Comparison of ENCODE assay signal across 8 cellular contexts in the genomic region with DNA sequence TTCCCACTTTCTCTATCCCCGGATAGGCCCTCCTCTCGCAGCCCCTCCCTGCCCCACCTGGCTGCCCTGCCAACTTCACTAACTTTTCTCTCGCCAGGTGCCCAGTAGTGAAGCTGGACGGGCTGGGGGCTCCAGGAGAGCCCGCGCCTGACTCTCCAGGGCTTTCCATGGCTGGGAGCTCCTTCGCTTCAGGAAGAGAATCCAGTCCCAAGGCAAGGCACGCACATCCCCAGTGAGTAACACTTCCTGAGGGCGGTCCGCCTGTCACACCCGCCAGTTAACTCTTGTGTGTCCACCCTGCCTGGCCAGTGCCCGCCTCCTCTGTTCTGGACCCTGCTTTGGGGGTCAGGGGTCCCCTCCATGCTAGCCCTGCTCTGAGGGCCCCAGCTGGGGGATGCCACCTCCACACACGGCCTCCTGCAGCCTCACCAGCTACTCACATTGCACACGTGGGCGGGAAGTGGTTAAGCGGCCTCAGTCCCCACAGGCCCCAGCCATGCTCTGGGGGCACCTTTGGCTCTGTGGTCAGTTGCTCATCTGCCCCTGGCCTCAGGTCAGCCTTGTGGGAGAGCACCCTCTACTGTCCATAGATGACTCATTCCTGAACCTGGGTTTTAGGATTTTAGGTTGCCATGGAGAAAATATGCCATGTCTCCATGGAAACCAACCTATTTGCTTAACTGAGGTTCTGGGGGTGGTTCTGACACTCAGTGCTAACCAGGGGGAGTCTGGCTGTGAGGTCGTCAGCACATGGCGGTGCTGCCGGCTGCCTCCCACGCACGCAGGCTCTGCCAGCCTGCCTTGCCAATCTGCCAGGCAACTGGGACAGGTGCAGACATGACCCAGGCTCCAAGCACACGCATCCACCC. TPM values are rescaled to one million over a fixed set of nuclear protein-coding genes. Genes with fewer than 3 reads are reported as not detected.
DNase-seq lines count a peak whose midpoint lies in the region; ATAC-seq and TF ChIP-seq lines count a peak whose summit lies in the region.

A gene with protein sequence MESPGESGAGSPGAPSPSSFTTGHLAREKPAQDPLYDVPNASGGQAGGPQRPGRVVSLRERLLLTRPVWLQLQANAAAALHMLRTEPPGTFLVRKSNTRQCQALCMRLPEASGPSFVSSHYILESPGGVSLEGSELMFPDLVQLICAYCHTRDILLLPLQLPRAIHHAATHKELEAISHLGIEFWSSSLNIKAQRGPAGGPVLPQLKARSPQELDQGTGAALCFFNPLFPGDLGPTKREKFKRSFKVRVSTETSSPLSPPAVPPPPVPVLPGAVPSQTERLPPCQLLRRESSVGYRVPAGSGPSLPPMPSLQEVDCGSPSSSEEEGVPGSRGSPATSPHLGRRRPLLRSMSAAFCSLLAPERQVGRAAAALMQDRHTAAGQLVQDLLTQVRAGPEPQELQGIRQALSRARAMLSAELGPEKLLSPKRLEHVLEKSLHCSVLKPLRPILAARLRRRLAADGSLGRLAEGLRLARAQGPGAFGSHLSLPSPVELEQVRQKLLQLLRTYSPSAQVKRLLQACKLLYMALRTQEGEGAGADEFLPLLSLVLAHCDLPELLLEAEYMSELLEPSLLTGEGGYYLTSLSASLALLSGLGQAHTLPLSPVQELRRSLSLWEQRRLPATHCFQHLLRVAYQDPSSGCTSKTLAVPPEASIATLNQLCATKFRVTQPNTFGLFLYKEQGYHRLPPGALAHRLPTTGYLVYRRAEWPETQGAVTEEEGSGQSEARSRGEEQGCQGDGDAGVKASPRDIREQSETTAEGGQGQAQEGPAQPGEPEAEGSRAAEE (minus strand): TSS at position 201 of the 869 bp plus-strand sequence. CDS start 32 bp downstream, at position 169.

- no peaks in the 10 kb centered on the region for H3K9me3 Mint-ChIP-seq in activated CD4-positive, alpha-beta memory T cell treated with anti-CD3 and anti-CD28 coated beads, Interleukin-2, amount 10 ng/mL, durations not matched to agents 7 days and 5 days
- no peaks in the 10 kb centered on the region for H3K9me3 Mint-ChIP-seq in stimulated activated naive B cell treated with anti-CD40 and anti-IgM and Interleukin-4, amounts not matched to agents 10 μg/mL and 1 μg/mL and 100 μg/mL, for 72 hours

- TF ChIP-seq CTCF in HFF-Myc (IDR thresholded peaks at IDR 0.05; ENCODE audit: low read depth, low read length, missing control alignments): peak; percentile 21
- peak; percentile 48 for TF ChIP-seq CTCF in epithelial cell of proximal tubule (conservative IDR thresholded peaks at IDR 0.05; ENCODE audit: low read depth, low read length)

- peaks cover 25% of the 10 kb centered on the region for H3K4me1 Mint-ChIP-seq in activated CD4-positive, alpha-beta memory T cell treated with anti-CD3 and anti-CD28 coated beads, Interleukin-2, amount 10 ng/mL, durations not matched to agents 7 days and 5 days
- H3K4me1 Mint-ChIP-seq in stimulated activated naive B cell treated with anti-CD40 and anti-IgM and Interleukin-4, amounts not matched to agents 10 μg/mL and 1 μg/mL and 100 μg/mL, for 72 hours: peaks cover 20 to 34% of the 10 kb centered on the region in 2 donors

- H3K36me3 Mint-ChIP-seq in activated CD4-positive, alpha-beta memory T cell treated with anti-CD3 and anti-CD28 coated beads, Interleukin-2, amount 10 ng/mL, durations not matched to agents 7 days and 5 days (ENCODE audit: low read depth): peaks cover 24% of the 10 kb centered on the region
- peaks cover 36 to 37% of the 10 kb centered on the region in 2 donors for H3K36me3 Mint-ChIP-seq in stimulated activated naive B cell treated with anti-CD40 and anti-IgM and Interleukin-4, amounts not matched to agents 10 μg/mL and 1 μg/mL and 100 μg/mL, for 72 hours

- H3K4me3 ChIP-seq in HFF-Myc (replicated peaks; ENCODE audit: low read depth, low read length) (peak within 1 kb of the TSS; percentile 89), epithelial cell of proximal tubule (ENCODE audit: low read depth, low read length) (peak within 1 kb of the TSS; percentile 96)

- DNase-seq in NCI-H345 (lab: John Stamatoyannopoulos, UW) (peak; percentile 30), NCI-H345 treated with DMSO at 0.1 percent for 48 hours (lab: John Stamatoyannopoulos, UW; ENCODE audit: unreplicated experiment) (no peak), HFF-Myc (ENCODE audit: extremely low read depth, low read depth) (peak; percentile 97), NCI-H2081 treated with DMSO at 0.1 percent for 48 hours (lab: John Stamatoyannopoulos, UW) (peak; percentile 47), epithelial cell of proximal tubule (ENCODE audit: low read depth) (peak; percentile 66), midbrain (lab: John Stamatoyannopoulos, UW) (peak; percentile 32)
- peak; percentile 70 for DNase-seq in activated CD4-positive, alpha-beta memory T cell treated with anti-CD3 and anti-CD28 coated beads, Interleukin-2, amount 10 ng/mL, durations not matched to agents 7 days and 5 days
- DNase-seq in stimulated activated naive B cell treated with anti-CD40 and anti-IgM and Interleukin-4, amounts not matched to agents 10 μg/mL and 1 μg/mL and 100 μg/mL, for 72 hours: peak; percentile 60

- H3K4me3 Mint-ChIP-seq in activated CD4-positive, alpha-beta memory T cell treated with anti-CD3 and anti-CD28 coated beads, Interleukin-2, amount 10 ng/mL, durations not matched to agents 7 days and 5 days: no peak within 1 kb of the TSS
- peak within 1 kb of the TSS; percentile 62 to 82 for H3K4me3 Mint-ChIP-seq in stimulated activated naive B cell treated with anti-CD40 and anti-IgM and Interleukin-4, amounts not matched to agents 10 μg/mL and 1 μg/mL and 100 μg/mL, for 72 hours

- peak; percentile 86 to 88 for ATAC-seq in stimulated activated naive B cell treated with anti-CD40 and anti-IgM and Interleukin-4, amounts not matched to agents 10 μg/mL and 1 μg/mL and 100 μg/mL, for 72 hours (replicated peaks)

- POLR2A ChIA-PET in activated CD4-positive, alpha-beta memory T cell treated with anti-CD3 and anti-CD28 coated beads, Interleukin-2, amount 10 ng/mL, durations not matched to agents 7 days and 5 days (lab: Charles Lee): interaction anchor here (0.7 to 3.8 kb wide), 6 partner anchors 7 to 47 kb away, joined by 3 to 19 read pairs (median 4); partner anchors contain the start of genes BRMS1 and SLC29A2

- H3K27me3 Mint-ChIP-seq in activated CD4-positive, alpha-beta memory T cell treated with anti-CD3 and anti-CD28 coated beads, Interleukin-2, amount 10 ng/mL, durations not matched to agents 7 days and 5 days: peaks cover 4% of the 10 kb centered on the region
- peaks cover 10 to 18% of the 10 kb centered on the region in 2 donors for H3K27me3 Mint-ChIP-seq in stimulated activated naive B cell treated with anti-CD40 and anti-IgM and Interleukin-4, amounts not matched to agents 10 μg/mL and 1 μg/mL and 100 μg/mL, for 72 hours

- CTCF ChIA-PET in activated CD4-positive, alpha-beta memory T cell treated with anti-CD3 and anti-CD28 coated beads, Interleukin-2, amount 10 ng/mL, durations not matched to agents 7 days and 5 days (lab: Charles Lee): interaction anchor here (0.6 to 2.2 kb wide), 3 partner anchors 24 to 84 kb away, joined by 3 to 23 read pairs (median 4); no protein-coding TSS in a partner anchor

- H3K27ac Mint-ChIP-seq in activated CD4-positive, alpha-beta memory T cell treated with anti-CD3 and anti-CD28 coated beads, Interleukin-2, amount 10 ng/mL, durations not matched to agents 7 days and 5 days: peak within 1 kb of the TSS; percentile 21
- H3K27ac Mint-ChIP-seq in stimulated activated naive B cell treated with anti-CD40 and anti-IgM and Interleukin-4, amounts not matched to agents 10 μg/mL and 1 μg/mL and 100 μg/mL, for 72 hours: peak within 1 kb of the TSS; percentile 90

RNA-seq across cellular contexts. Expression of the gene that starts here (rescaled TPM):
- total RNA-seq in activated CD4-positive, alpha-beta memory T cell treated with anti-CD3 and anti-CD28 coated beads, Interleukin-2, amount 10 ng/mL, durations not matched to agents 7 days and 5 days: under 1 TPM; 0.43 to 0.73 TPM
- total RNA-seq in epithelial cell of proximal tubule: 18.9 and 21.1 TPM in 2 replicates

Comparison
In these comparisons a context has a peak if more than half of its experiments do, and no peak if none do; other contexts are left out.
1. RNA of the gene that starts here (total RNA-seq): 18.9 to 21.1 TPM in epithelial cell of proximal tubule; 0.43 to 0.73 TPM in activated CD4-positive, alpha-beta memory T cell treated with anti-CD3 and anti-CD28 coated beads, Interleukin-2, amount 10 ng/mL, durations not matched to agents 7 days and 5 days; every median in the first group is over 10 times any median in the second.
2. Peak in DNase-seq in activated CD4-positive, alpha-beta memory T cell treated with anti-CD3 and anti-CD28 coated beads, Interleukin-2, amount 10 ng/mL, durations not matched to agents 7 days and 5 days; RNA of the gene not detected or under 1 TPM.